ENCODE assay signal across 16 cellular contexts in genomic region chr1:42961560-42962091, GRCh38. TPM values are rescaled to one million over a fixed set of nuclear protein-coding genes. Genes with fewer than 3 reads are reported as not detected.
DNase-seq lines count a peak whose midpoint lies in the region; ATAC-seq, FAIRE-seq and TF ChIP-seq lines count a peak whose summit lies in the region.
"Had no signal": no experiment of that assay in that cellular context is flagged by ENCODE, and none has a peak within 500 bp of the region (broad histone marks: within the 10 kb centered on the region; RNA-seq: fewer than 3 reads in every experiment).

No MANE protein-coding gene starts in this region.

- TF ChIP-seq EP300 in H1 (IDR thresholded peaks at IDR 0.05; ENCODE audit: borderline replicate concordance in 1 of 2, low read depth in 2 of 2, low read length in 2 of 2), result no peak

- H4K91ac ChIP-seq in H1 (replicated peaks; ENCODE audit: insufficient read length, low read length), result peak overlapping the region; percentile 26
- peak overlapping the region; percentile 32 for H4K91ac ChIP-seq in trophoblast cell (ENCODE audit: low read depth, low read length)

- H3K9me3 ChIP-seq in CD8-positive, alpha-beta memory T cell (ENCODE audit: low read length), result no peaks in the 10 kb centered on the region
- H3K9me3 ChIP-seq in H1 (ENCODE audit: insufficient read depth in 2 of 2, low read depth in 1 of 2, low read length in 1 of 2) (no peaks in the 10 kb centered on the region), trophoblast cell (ENCODE audit: insufficient read depth, low read depth, low read length) (no peaks in the 10 kb centered on the region), right cardiac atrium (ENCODE audit: control insufficient read depth, low read length) (no peaks in the 10 kb centered on the region)
- H3K9me3 ChIP-seq: Peyer's patch, psoas muscle had no signal

- no peaks in the 10 kb centered on the region for H3K36me3 ChIP-seq in CD8-positive, alpha-beta memory T cell (ENCODE audit: insufficient read depth, low read length)
- H3K36me3 ChIP-seq in H1 (ENCODE audit: control insufficient read depth in 2 of 4, insufficient read depth in 4 of 4, low read length in 3 of 4), result peaks cover 0 to 2% (median 0%) of the 10 kb centered on the region in 4 experiments; a peak in 1 of 8 replicates
- peaks cover 2 to 5% of the 10 kb centered on the region in 2 experiments for H3K36me3 ChIP-seq in trophoblast cell (ENCODE audit: control insufficient read depth in 1 of 2, insufficient read depth in 2 of 2, low read length in 2 of 2)
- H3K36me3 ChIP-seq: Peyer's patch had no signal

- peaks cover 31 to 33% (median 32%) of the 10 kb centered on the region in 3 donors for H3K4me1 Mint-ChIP-seq in CD8-positive, alpha-beta memory T cell

- peak overlapping the region; percentile 92 for H2BK20ac ChIP-seq in H1 (ENCODE audit: low read length)

- H3K79me2 ChIP-seq in H1 (ENCODE audit: control insufficient read depth in 1 of 2, insufficient read depth in 2 of 2, low read length in 2 of 2), result peaks cover 25 to 46% of the 10 kb centered on the region in 2 experiments
- H3K79me2 ChIP-seq in trophoblast cell (ENCODE audit: control insufficient read depth, insufficient read depth, low read length, poor library complexity), result peaks cover 28% of the 10 kb centered on the region

- H3K9me3 Mint-ChIP-seq in CD8-positive, alpha-beta memory T cell, result no peaks in the 10 kb centered on the region
- H3K9me3 Mint-ChIP-seq: central memory CD8-positive, alpha-beta T cell; memory B cell had no signal

- H3K4me3 Mint-ChIP-seq in CD8-positive, alpha-beta memory T cell, result peak overlapping the region in 1 of 7 donors; percentile 13
- H3K4me3 Mint-ChIP-seq: activated CD8-positive, alpha-beta T cell treated with anti-CD3 and anti-CD28 coated beads, Interleukin-2, amount 10 ng/mL, durations not matched to agents 7 days and 5 days had no signal

- TF ChIP-seq RAD21 in H1 (IDR thresholded peaks at IDR 0.05 in 1 of 2, conservative IDR thresholded peaks at IDR 0.05 in 1 of 2; ENCODE audit: low read depth in 2 of 2, low read length in 2 of 2), result no peak

- peaks cover 0 to 11% (median 4%) of the 10 kb centered on the region in 3 donors for H3K36me3 Mint-ChIP-seq in CD8-positive, alpha-beta memory T cell

- POLR2A ChIA-PET in CD8-positive, alpha-beta memory T cell (lab: Charles Lee), result interaction anchor here (1.0 kb wide), 1 partner anchor 27 kb away, joined by 4 read pairs; no protein-coding TSS in a partner anchor
- POLR2A ChIA-PET in H1 (lab: Charles Lee; ENCODE audit: partially characterized antibody), result interaction anchor here (0.5 to 14.7 kb wide), 12 partner anchors 10 to 58 kb away, joined by 3 to 140 read pairs (median 5); no protein-coding TSS in a partner anchor

- H4K8ac ChIP-seq in H1 (ENCODE audit: extremely low read depth, insufficient read depth, low read length), result no peak overlapping the region
- peak overlapping the region; percentile 7 for H4K8ac ChIP-seq in trophoblast cell (ENCODE audit: low read depth, low read length)

- no peak overlapping the region for H4K12ac ChIP-seq in trophoblast cell (ENCODE audit: low read depth, low read length)

- H4K20me1 ChIP-seq in H1 (replicated peaks in 1 of 2; ENCODE audit: control insufficient read depth in 1 of 2, insufficient read depth in 2 of 2, low read length in 2 of 2), result peaks cover 5 to 12% of the 10 kb centered on the region in 2 experiments

- H3K4me3 ChIP-seq in CD8-positive, alpha-beta memory T cell (ENCODE audit: low read length), result no peak overlapping the region
- H3K4me3 ChIP-seq in H1 (ENCODE audit: extremely low read depth in 1 of 4, insufficient read depth in 2 of 4, low read depth in 3 of 4, low read length in 4 of 4) (no peak overlapping the region), trophoblast cell (ENCODE audit: low read depth, low read length) (no peak overlapping the region), right cardiac atrium (ENCODE audit: low read length) (no peak overlapping the region)
- H3K4me3 ChIP-seq: Peyer's patch, psoas muscle had no signal

- CTCF ChIA-PET in CD8-positive, alpha-beta memory T cell (lab: Charles Lee), result interaction anchor here (1.0 to 2.5 kb wide), 3 partner anchors 24 to 48 kb away, joined by 3 to 7 read pairs (median 4); no protein-coding TSS in a partner anchor
- CTCF ChIA-PET in H1 (lab: Charles Lee; ENCODE audit: partially characterized antibody), result interaction anchor here (1.0 to 5.2 kb wide), 2 partner anchors 83 to 112 kb away, joined by 4 to 24 read pairs; no protein-coding TSS in a partner anchor

- H2BK120ac ChIP-seq in H1 (replicated peaks; ENCODE audit: low read depth, low read length), result peak overlapping the region; percentile 8
- peak overlapping the region; percentile 53 for H2BK120ac ChIP-seq in trophoblast cell (ENCODE audit: insufficient read depth, low read length, poor library complexity)

- H3K14ac ChIP-seq in H1 (ENCODE audit: insufficient read length), result no peak overlapping the region
- H3K14ac ChIP-seq in trophoblast cell (ENCODE audit: low read length), result peak overlapping the region; percentile 36

- no peaks in the 10 kb centered on the region; the same call in none of the 2 replicates for H3K79me1 ChIP-seq in H1 (ENCODE audit: low read depth, low read length)
- H3K79me1 ChIP-seq in trophoblast cell (ENCODE audit: low read length), result peaks cover 39% of the 10 kb centered on the region

- intact Hi-C loops in right cardiac atrium (cut with DNase I) (no loop called here), left cardiac atrium (cut with DNase I) (no loop called here)

- WGBS in H1 (ENCODE audit: extremely low coverage in 1 of 2, insufficient coverage in 1 of 2, insufficient read length in 1 of 2, insufficient replicate concordance in 2 of 2, low coverage in 1 of 2, low lambda C conversion rate in 2 of 2, missing lambda C conversion rate in 1 of 2), 2 experiments, result 87% methylated on average over 4 of the region's 4 CpGs; no CpG with 5 or more reads in 1 of the 2 experiments
- no CpG with 5 or more reads among the region's 4 CpGs for WGBS in trophoblast cell (ENCODE audit: extremely low coverage, insufficient coverage, insufficient read length)
- 84% methylated on average over 4 of the region's 4 CpGs for WGBS in right cardiac atrium

- H3K4me1 ChIP-seq in CD8-positive, alpha-beta memory T cell (ENCODE audit: insufficient read depth, low read length), result peaks cover 17% of the 10 kb centered on the region
- H3K4me1 ChIP-seq in H1 (replicated peaks in 1 of 4; ENCODE audit: control insufficient read depth in 3 of 4, insufficient read depth in 4 of 4, low read length in 3 of 4) (peaks cover 17 to 34% (median 24%) of the 10 kb centered on the region in 4 experiments), trophoblast cell (ENCODE audit: control insufficient read depth in 1 of 2, insufficient read depth in 2 of 2, low read length in 2 of 2) (peaks cover 24 to 25% of the 10 kb centered on the region in 2 experiments), right cardiac atrium (ENCODE audit: control insufficient read depth, insufficient read depth, low read length) (no peaks in the 10 kb centered on the region)

- no peak overlapping the region for H3K23ac ChIP-seq in H1 (ENCODE audit: insufficient read length)
- H3K23ac ChIP-seq in trophoblast cell (ENCODE audit: low read length), result no peak overlapping the region

- H3K27ac ChIP-seq in CD8-positive, alpha-beta memory T cell (ENCODE audit: low read depth, low read length), result peak overlapping the region; percentile 84
- H3K27ac ChIP-seq in H1 (ENCODE audit: low read depth, low read length) (peak overlapping the region; percentile 80; the same call in 1 of the 2 replicates), trophoblast cell (ENCODE audit: low read depth, low read length) (no peak overlapping the region), right cardiac atrium (ENCODE audit: low read length) (no peak overlapping the region)
- H3K27ac ChIP-seq: Peyer's patch, psoas muscle had no signal

- H4K5ac ChIP-seq in H1 (ENCODE audit: insufficient read length, low read depth, low read length), result no peak overlapping the region

- H2BK12ac ChIP-seq in H1 (ENCODE audit: low read depth, low read length), result peak overlapping the region; percentile 99
- H2BK12ac ChIP-seq in trophoblast cell (ENCODE audit: low read length), result peak overlapping the region; percentile 67

- peak overlapping the region in 1 of 8 donors; percentile 57 for H3K27ac Mint-ChIP-seq in CD8-positive, alpha-beta memory T cell
- H3K27ac Mint-ChIP-seq: activated CD8-positive, alpha-beta T cell treated with anti-CD3 and anti-CD28 coated beads, Interleukin-2, amount 10 ng/mL, durations not matched to agents 7 days and 5 days had no signal

- TF ChIP-seq POLR2A in H1 (IDR thresholded peaks at IDR 0.05; ENCODE audit: control extremely low read depth in 1 of 2, low read depth in 2 of 2, low read length in 2 of 2), result no peak

- peaks cover 4% of the 10 kb centered on the region; the same call in 1 of the 2 replicates for H3K23me2 ChIP-seq in H1 (ENCODE audit: low read depth, low read length)

- 0 out of 2 replicates have a peak overlapping the region, but pooled peaks have one; percentile 71 for H2AK5ac ChIP-seq in H1 (ENCODE audit: low read depth, low read length)
- peak overlapping the region; percentile 51 for H2AK5ac ChIP-seq in trophoblast cell (ENCODE audit: low read length)

- no peak overlapping the region for H3K9ac ChIP-seq in H1 (replicated peaks in 1 of 4; ENCODE audit: extremely low read depth in 1 of 4, low read depth in 3 of 4, low read length in 3 of 4)
- no peak overlapping the region for H3K9ac ChIP-seq in trophoblast cell (ENCODE audit: low read length)

- no peak for DNase-seq in CD8-positive, alpha-beta memory T cell
- DNase-seq in M059J (ENCODE audit: low read depth) (peak; percentile 43), H1 (ENCODE audit: low read depth in 1 of 2, low spot score in 2 of 2) (no peak), trophoblast cell (peak in 1 of 2 donors; percentile 56), activated gamma-delta T cell (lab: John Stamatoyannopoulos, UW) (no peak), right cardiac atrium (no peak), left cardiac atrium (no peak)
- DNase-seq: activated CD8-positive, alpha-beta T cell treated with anti-CD3 and anti-CD28 coated beads, Interleukin-2, amount 10 ng/mL, durations not matched to agents 7 days and 5 days; activated gamma-delta T cell treated with Interleukin-2 at 50 U/mL for 16 hours; NCI-H1048; NCI-H446; Peyer's patch; psoas muscle had no signal

- TF ChIP-seq CTCF in H1 (IDR thresholded peaks at IDR 0.05; ENCODE audit: control extremely low read depth in 1 of 3, insufficient read depth in 1 of 3, low read depth in 1 of 3, low read length in 3 of 3), result no peak

- peak overlapping the region; percentile 30 to 81; a peak in 3 of 4 replicates for H3K4me2 ChIP-seq in H1 (ENCODE audit: insufficient read depth in 1 of 2, low read depth in 2 of 2, low read length in 2 of 2)
- H3K4me2 ChIP-seq in trophoblast cell (ENCODE audit: low read length), result no peak overlapping the region

- H3K27me3 ChIP-seq in CD8-positive, alpha-beta memory T cell (ENCODE audit: insufficient read depth, low read length, poor library complexity, severe bottlenecking), result no peaks in the 10 kb centered on the region
- H3K27me3 ChIP-seq in H1 (replicated peaks in 1 of 4; ENCODE audit: control insufficient read depth in 3 of 4, extremely low read depth in 1 of 4, insufficient read depth in 3 of 4, low read length in 3 of 4) (no peaks in the 10 kb centered on the region), trophoblast cell (ENCODE audit: insufficient read depth, low read length) (no peaks in the 10 kb centered on the region), right cardiac atrium (ENCODE audit: control insufficient read depth, insufficient read depth) (no peaks in the 10 kb centered on the region)
- H3K27me3 ChIP-seq: Peyer's patch had no signal

- H3K56ac ChIP-seq in H1 (replicated peaks; ENCODE audit: insufficient read length, low read depth, low read length), result no peak overlapping the region

- H2BK5ac ChIP-seq in H1 (ENCODE audit: low read depth, low read length) (peak overlapping the region; percentile 98; the same call in 1 of the 2 replicates), trophoblast cell (ENCODE audit: low read depth, low read length, poor library complexity) (no peak overlapping the region)

- H2AFZ ChIP-seq in H1 (ENCODE audit: low read length), result no peak overlapping the region
- H2AFZ ChIP-seq in trophoblast cell (ENCODE audit: insufficient read depth, low read length, poor library complexity), result no peak overlapping the region

- peak overlapping the region; percentile 86 for H3K18ac ChIP-seq in H1 (ENCODE audit: extremely low read depth, low read length)
- H3K18ac ChIP-seq in trophoblast cell (ENCODE audit: low read length), result peak overlapping the region; percentile 42

- no peak for ATAC-seq in right cardiac atrium
- no peak for ATAC-seq in left cardiac atrium
- ATAC-seq in HG02610 (IDR thresholded peaks at IDR 0.05; ENCODE audit: unreplicated experiment), result no peak
- ATAC-seq: activated CD8-positive, alpha-beta T cell treated with anti-CD3 and anti-CD28 coated beads, Interleukin-2, amount 10 ng/mL, durations not matched to agents 7 days and 5 days; psoas muscle had no signal

- H3K4ac ChIP-seq in H1 (replicated peaks; ENCODE audit: insufficient read length, low read depth, low read length) (peak overlapping the region; percentile 16), trophoblast cell (ENCODE audit: low read depth, low read length) (peak overlapping the region; percentile 18)

- FAIRE-seq in H1 (lab: Jason Lieb, UNC), result no peak

- H3K27me3 Mint-ChIP-seq in CD8-positive, alpha-beta memory T cell, result peaks cover 0 to 2% of the 10 kb centered on the region in 2 donors
- H3K27me3 Mint-ChIP-seq: central memory CD8-positive, alpha-beta T cell; memory B cell had no signal

- peak overlapping the region; percentile 93; the same call in 1 of the 2 replicates for H2BK15ac ChIP-seq in H1 (ENCODE audit: low read length)

RNA-seq across cellular contexts. Expression of gene SLC2A1, which starts 3.0 kb away (rescaled TPM):
- 100 to 1,000 TPM; 103 to 108 TPM for total RNA-seq in CD8-positive, alpha-beta memory T cell
- 42.6 TPM for polyA plus RNA-seq in CD8-positive, alpha-beta memory T cell
- total RNA-seq in M059J (2014; rRNA removed; shearing (Covaris generic)), result 218 and 274 TPM in 2 replicates
- total RNA-seq in H1 (2021; fragmentation: NEBNext Ultra II Directional; extraction: Animal tissue kit (Norgen Biotek cat#: 25700)), result 230 and 239 TPM in 2 replicates
- polyA plus RNA-seq in H1 (2011; rRNA removed) (308 and 434 TPM in 2 replicates), right cardiac atrium (9.1 TPM)
- polyA plus RNA-seq in H1 (2011; cell fraction: cytosol; rRNA removed), result 236 TPM
- 357 TPM for polyA plus RNA-seq in H1 (2011; cell fraction: nucleus; rRNA removed)
- 162 to 242 TPM (median 209 TPM) in 4 replicates for polyA plus RNA-seq in H1 (2012, experiment 1 of 2)
- polyA plus RNA-seq in H1 (2012, experiment 2 of 2), result 247 TPM
- polyA plus RNA-seq in H1 (2013, experiment 1 of 2), result 529 TPM
- polyA plus RNA-seq in H1 (2013, experiment 2 of 2), result 510 TPM
- 208 and 234 TPM in 2 replicates for polyA minus RNA-seq in H1 (2011; rRNA and poly(A)+ RNA removed)
- polyA minus RNA-seq in H1 (2011; cell fraction: cytosol; rRNA and poly(A)+ RNA removed), result 142 TPM
- polyA minus RNA-seq in H1 (2011; cell fraction: nucleus; rRNA and poly(A)+ RNA removed), result 197 TPM
- 1,633 and 1,681 TPM in 2 replicates for polyA plus RNA-seq in trophoblast cell (2013)
- total RNA-seq in right cardiac atrium (10 to 100 TPM in 3 of 4 donors, 1 to 10 TPM in 1; 8.1 to 25.7 (median 15.2) TPM), left cardiac atrium (10 to 100 TPM; 10.9 to 12.9 TPM)

Comparison
In these comparisons a context has a peak if more than half of its experiments do, and no peak if none do; other contexts are left out.
1. H3K27ac ChIP-seq: peak in CD8-positive, alpha-beta memory T cell (single experiment) and H1 (single experiment); none in trophoblast cell (single experiment) and right cardiac atrium (single experiment).